16 cellular contexts compared by ENCODE assay signal in the genomic region with DNA sequence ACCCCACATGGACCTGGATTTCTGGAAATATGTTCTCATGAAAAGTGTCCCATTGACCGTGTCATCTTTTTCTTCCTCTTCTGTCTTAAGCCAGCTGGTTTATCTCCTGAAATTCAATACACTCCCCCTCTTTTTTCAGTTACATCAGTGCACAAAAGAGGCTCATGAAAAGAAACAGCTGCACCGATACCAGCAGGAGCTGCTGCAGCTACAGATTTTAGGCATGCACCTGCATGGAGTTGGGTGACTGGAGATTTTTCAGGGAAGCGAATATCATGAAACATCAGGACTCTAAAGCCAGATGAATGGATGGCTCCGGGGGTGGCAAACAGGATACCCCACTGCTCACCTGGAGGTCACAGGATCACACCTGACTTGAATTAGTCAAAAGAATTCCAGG.
"Had no signal": no experiment of that assay in that cellular context is flagged by ENCODE, and none has a peak within 500 bp of the region (broad histone marks: within the 10 kb centered on the region; RNA-seq: fewer than 3 reads in every experiment).

No MANE protein-coding gene starts in this region.

- H3K9me3 ChIP-seq: sigmoid colon, upper lobe of right lung had no signal

- H3K4me3 ChIP-seq: sigmoid colon, upper lobe of right lung had no signal

- H3K36me3 ChIP-seq: sigmoid colon, upper lobe of right lung had no signal

- ATAC-seq: activated CD8-positive, alpha-beta T cell treated with anti-CD3 and anti-CD28 coated beads, Interleukin-2, amount 10 ng/mL, durations not matched to agents 7 days and 5 days; activated naive CD4-positive, alpha-beta T cell treated with anti-CD3 and anti-CD28 coated beads, Interleukin-2, amount 50 U/mL, for 72 hours; effector memory CD8-positive, alpha-beta T cell; esophagus mucosa; upper lobe of right lung had no signal

- DNase-seq: activated CD4-positive, alpha-beta T cell treated with anti-CD3 and anti-CD28 coated beads for 1 hour; activated CD4-positive, alpha-beta T cell treated with anti-CD3 and anti-CD28 coated beads, Interleukin-2, amount 50 U/mL, for 1 hour; activated CD8-positive, alpha-beta T cell treated with anti-CD3 and anti-CD28 coated beads, Interleukin-2, amount 10 ng/mL, durations not matched to agents 7 days and 5 days; activated gamma-delta T cell treated with Interleukin-2 at 50 U/mL for 16 hours; central memory CD4-positive, alpha-beta T cell; effector memory CD8-positive, alpha-beta T cell; foreskin melanocyte; glutamatergic neuron; mesenchymal stem cell; sigmoid colon; stimulated activated CD4-positive, alpha-beta T cell treated with anti-CD3 and anti-CD28 coated beads, Interleukin-4, amount 100 ng/mL, for 1 hour; stimulated activated naive CD4-positive, alpha-beta T cell treated with Interleukin-2 at 50 U/mL for 16 hours; T-helper 9 cell; upper lobe of right lung had no signal

- H3K4me1 ChIP-seq: sigmoid colon, upper lobe of right lung had no signal

- H3K27ac ChIP-seq: sigmoid colon, upper lobe of right lung had no signal

- H3K27me3 ChIP-seq: sigmoid colon, upper lobe of right lung had no signal
